ENCODE assay signal across 1 cellular context in genomic region chr10:22159180-22159579, GRCh38.
TF ChIP-seq lines count a peak whose summit lies in the region.

No MANE protein-coding gene starts in this region.

TF ChIP-seq in GM23338, 12 proteins besides CTCF, POLR2A, EP300 and RAD21 (continued from another document):
- no peak for TF ChIP-seq REST (IDR thresholded peaks at IDR 0.05; ENCODE audit: unreplicated experiment)
- TF ChIP-seq, protein P1, sequence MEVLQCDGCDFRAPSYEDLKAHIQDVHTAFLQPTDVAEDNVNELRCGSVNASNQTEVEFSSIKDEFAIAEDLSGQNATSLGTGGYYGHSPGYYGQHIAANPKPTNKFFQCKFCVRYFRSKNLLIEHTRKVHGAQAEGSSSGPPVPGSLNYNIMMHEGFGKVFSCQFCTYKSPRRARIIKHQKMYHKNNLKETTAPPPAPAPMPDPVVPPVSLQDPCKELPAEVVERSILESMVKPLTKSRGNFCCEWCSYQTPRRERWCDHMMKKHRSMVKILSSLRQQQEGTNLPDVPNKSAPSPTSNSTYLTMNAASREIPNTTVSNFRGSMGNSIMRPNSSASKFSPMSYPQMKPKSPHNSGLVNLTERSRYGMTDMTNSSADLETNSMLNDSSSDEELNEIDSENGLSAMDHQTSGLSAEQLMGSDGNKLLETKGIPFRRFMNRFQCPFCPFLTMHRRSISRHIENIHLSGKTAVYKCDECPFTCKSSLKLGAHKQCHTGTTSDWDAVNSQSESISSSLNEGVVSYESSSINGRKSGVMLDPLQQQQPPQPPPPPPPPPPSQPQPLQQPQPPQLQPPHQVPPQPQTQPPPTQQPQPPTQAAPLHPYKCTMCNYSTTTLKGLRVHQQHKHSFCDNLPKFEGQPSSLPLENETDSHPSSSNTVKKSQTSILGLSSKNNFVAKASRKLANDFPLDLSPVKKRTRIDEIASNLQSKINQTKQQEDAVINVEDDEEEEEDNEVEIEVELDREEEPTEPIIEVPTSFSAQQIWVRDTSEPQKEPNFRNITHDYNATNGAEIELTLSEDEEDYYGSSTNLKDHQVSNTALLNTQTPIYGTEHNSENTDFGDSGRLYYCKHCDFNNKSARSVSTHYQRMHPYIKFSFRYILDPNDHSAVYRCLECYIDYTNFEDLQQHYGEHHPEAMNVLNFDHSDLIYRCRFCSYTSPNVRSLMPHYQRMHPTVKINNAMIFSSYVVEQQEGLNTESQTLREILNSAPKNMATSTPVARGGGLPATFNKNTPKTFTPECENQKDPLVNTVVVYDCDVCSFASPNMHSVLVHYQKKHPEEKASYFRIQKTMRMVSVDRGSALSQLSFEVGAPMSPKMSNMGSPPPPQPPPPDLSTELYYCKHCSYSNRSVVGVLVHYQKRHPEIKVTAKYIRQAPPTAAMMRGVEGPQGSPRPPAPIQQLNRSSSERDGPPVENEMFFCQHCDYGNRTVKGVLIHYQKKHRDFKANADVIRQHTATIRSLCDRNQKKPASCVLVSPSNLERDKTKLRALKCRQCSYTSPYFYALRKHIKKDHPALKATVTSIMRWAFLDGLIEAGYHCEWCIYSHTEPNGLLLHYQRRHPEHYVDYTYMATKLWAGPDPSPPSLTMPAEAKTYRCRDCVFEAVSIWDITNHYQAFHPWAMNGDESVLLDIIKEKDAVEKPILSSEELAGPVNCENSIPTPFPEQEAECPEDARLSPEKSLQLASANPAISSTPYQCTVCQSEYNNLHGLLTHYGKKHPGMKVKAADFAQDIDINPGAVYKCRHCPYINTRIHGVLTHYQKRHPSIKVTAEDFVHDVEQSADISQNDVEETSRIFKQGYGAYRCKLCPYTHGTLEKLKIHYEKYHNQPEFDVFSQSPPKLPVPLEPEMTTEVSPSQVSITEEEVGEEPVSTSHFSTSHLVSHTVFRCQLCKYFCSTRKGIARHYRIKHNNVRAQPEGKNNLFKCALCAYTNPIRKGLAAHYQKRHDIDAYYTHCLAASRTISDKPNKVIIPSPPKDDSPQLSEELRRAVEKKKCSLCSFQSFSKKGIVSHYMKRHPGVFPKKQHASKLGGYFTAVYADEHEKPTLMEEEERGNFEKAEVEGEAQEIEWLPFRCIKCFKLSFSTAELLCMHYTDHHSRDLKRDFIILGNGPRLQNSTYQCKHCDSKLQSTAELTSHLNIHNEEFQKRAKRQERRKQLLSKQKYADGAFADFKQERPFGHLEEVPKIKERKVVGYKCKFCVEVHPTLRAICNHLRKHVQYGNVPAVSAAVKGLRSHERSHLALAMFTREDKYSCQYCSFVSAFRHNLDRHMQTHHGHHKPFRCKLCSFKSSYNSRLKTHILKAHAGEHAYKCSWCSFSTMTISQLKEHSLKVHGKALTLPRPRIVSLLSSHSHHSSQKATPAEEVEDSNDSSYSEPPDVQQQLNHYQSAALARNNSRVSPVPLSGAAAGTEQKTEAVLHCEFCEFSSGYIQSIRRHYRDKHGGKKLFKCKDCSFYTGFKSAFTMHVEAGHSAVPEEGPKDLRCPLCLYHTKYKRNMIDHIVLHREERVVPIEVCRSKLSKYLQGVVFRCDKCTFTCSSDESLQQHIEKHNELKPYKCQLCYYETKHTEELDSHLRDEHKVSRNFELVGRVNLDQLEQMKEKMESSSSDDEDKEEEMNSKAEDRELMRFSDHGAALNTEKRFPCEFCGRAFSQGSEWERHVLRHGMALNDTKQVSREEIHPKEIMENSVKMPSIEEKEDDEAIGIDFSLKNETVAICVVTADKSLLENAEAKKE (CRISPR knock-in tag; IDR thresholded peaks at IDR 0.05): no peak
- no peak for TF ChIP-seq ZNF114 (CRISPR knock-in tag; IDR thresholded peaks at IDR 0.05)
- TF ChIP-seq EZH2phosphoT487 (IDR thresholded peaks at IDR 0.05; ENCODE audit: unreplicated experiment): no peak
TF ChIP-seq in GM23338: peak in this region for 0.
